In genomic region chr17:45147581-45148182, GRCh38 we compare ENCODE assay signal across 1 cellular context.
TF ChIP-seq lines count a peak whose summit lies in the region.

No MANE protein-coding gene starts in this region.

TF ChIP-seq in K562, 482 proteins besides CTCF, POLR2A, EP300 and RAD21 (continued from another document and continues in another):
- no peak; the same call in 1 of the 2 replicates for TF ChIP-seq CUX1 (CRISPR knock-in tag; IDR thresholded peaks at IDR 0.05)
- no peak for TF ChIP-seq SIN3A (IDR thresholded peaks at IDR 0.05; ENCODE audit: borderline replicate concordance in 2 of 2, control insufficient read depth in 1 of 2, low read depth in 2 of 2, low read length in 2 of 2)
- TF ChIP-seq FOXA3 (CRISPR knock-in tag; conservative IDR thresholded peaks at IDR 0.05 in 1 of 2, IDR thresholded peaks at IDR 0.05 in 1 of 2) = peak; percentile 88 to 94
- TF ChIP-seq, protein P1, sequence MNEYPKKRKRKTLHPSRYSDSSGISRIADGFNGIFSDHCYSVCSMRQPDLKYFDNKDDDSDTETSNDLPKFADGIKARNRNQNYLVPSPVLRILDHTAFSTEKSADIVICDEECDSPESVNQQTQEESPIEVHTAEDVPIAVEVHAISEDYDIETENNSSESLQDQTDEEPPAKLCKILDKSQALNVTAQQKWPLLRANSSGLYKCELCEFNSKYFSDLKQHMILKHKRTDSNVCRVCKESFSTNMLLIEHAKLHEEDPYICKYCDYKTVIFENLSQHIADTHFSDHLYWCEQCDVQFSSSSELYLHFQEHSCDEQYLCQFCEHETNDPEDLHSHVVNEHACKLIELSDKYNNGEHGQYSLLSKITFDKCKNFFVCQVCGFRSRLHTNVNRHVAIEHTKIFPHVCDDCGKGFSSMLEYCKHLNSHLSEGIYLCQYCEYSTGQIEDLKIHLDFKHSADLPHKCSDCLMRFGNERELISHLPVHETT (CRISPR knock-in tag; conservative IDR thresholded peaks at IDR 0.05 in 1 of 2, IDR thresholded peaks at IDR 0.05 in 1 of 2) = peak in 1 of 2 experiments; percentile 58; a peak in 2 of 4 replicates
- TF ChIP-seq JUN (IDR thresholded peaks at IDR 0.05; ENCODE audit: borderline replicate concordance, low read depth, low read length) = no peak
- no peak for TF ChIP-seq JUN (CRISPR knock-in tag; IDR thresholded peaks at IDR 0.05; ENCODE audit: borderline replicate concordance)
- TF ChIP-seq FOXP1 (CRISPR knock-in tag; IDR thresholded peaks at IDR 0.05) = peak; percentile 90
- peak; percentile 25; the same call in 1 of the 2 replicates for TF ChIP-seq ZZZ3 (IDR thresholded peaks at IDR 0.05)
- TF ChIP-seq ARID1B (IDR thresholded peaks at IDR 0.05) = peak; percentile 40; the same call in 1 of the 2 replicates
- no peak; the same call in 1 of the 2 replicates for TF ChIP-seq TCF3 (CRISPR knock-in tag; IDR thresholded peaks at IDR 0.05)
- no peak for TF ChIP-seq NFYB (IDR thresholded peaks at IDR 0.05; ENCODE audit: extremely low read depth, insufficient read length)
- TF ChIP-seq, protein P2, sequence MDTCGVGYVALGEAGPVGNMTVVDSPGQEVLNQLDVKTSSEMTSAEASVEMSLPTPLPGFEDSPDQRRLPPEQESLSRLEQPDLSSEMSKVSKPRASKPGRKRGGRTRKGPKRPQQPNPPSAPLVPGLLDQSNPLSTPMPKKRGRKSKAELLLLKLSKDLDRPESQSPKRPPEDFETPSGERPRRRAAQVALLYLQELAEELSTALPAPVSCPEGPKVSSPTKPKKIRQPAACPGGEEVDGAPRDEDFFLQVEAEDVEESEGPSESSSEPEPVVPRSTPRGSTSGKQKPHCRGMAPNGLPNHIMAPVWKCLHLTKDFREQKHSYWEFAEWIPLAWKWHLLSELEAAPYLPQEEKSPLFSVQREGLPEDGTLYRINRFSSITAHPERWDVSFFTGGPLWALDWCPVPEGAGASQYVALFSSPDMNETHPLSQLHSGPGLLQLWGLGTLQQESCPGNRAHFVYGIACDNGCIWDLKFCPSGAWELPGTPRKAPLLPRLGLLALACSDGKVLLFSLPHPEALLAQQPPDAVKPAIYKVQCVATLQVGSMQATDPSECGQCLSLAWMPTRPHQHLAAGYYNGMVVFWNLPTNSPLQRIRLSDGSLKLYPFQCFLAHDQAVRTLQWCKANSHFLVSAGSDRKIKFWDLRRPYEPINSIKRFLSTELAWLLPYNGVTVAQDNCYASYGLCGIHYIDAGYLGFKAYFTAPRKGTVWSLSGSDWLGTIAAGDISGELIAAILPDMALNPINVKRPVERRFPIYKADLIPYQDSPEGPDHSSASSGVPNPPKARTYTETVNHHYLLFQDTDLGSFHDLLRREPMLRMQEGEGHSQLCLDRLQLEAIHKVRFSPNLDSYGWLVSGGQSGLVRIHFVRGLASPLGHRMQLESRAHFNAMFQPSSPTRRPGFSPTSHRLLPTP (IDR thresholded peaks at IDR 0.05; ENCODE audit: borderline replicate concordance, extremely low read depth, insufficient read length) = peak; percentile 96
- TF ChIP-seq POLR2AphosphoS5 (IDR thresholded peaks at IDR 0.05; ENCODE audit: control insufficient read depth, insufficient read depth, low read depth, low read length) = peak; percentile 49; the same call in 1 of the 2 replicates
- TF ChIP-seq XRCC3 (IDR thresholded peaks at IDR 0.05) = no peak
- TF ChIP-seq SAFB2 (IDR thresholded peaks at IDR 0.05; ENCODE audit: borderline replicate concordance, low read depth, low read length, severe bottlenecking) = no peak
- no peak for TF ChIP-seq ZNF507 (tag; conservative IDR thresholded peaks at IDR 0.05)
- TF ChIP-seq ZBTB7A (IDR thresholded peaks at IDR 0.05; ENCODE audit: borderline replicate concordance, control insufficient read depth, low read depth, low read length) = no peak; the same call in 1 of the 2 replicates
- TF ChIP-seq SLC30A9 (CRISPR knock-in tag; IDR thresholded peaks at IDR 0.05) = no peak
- TF ChIP-seq, protein P3, sequence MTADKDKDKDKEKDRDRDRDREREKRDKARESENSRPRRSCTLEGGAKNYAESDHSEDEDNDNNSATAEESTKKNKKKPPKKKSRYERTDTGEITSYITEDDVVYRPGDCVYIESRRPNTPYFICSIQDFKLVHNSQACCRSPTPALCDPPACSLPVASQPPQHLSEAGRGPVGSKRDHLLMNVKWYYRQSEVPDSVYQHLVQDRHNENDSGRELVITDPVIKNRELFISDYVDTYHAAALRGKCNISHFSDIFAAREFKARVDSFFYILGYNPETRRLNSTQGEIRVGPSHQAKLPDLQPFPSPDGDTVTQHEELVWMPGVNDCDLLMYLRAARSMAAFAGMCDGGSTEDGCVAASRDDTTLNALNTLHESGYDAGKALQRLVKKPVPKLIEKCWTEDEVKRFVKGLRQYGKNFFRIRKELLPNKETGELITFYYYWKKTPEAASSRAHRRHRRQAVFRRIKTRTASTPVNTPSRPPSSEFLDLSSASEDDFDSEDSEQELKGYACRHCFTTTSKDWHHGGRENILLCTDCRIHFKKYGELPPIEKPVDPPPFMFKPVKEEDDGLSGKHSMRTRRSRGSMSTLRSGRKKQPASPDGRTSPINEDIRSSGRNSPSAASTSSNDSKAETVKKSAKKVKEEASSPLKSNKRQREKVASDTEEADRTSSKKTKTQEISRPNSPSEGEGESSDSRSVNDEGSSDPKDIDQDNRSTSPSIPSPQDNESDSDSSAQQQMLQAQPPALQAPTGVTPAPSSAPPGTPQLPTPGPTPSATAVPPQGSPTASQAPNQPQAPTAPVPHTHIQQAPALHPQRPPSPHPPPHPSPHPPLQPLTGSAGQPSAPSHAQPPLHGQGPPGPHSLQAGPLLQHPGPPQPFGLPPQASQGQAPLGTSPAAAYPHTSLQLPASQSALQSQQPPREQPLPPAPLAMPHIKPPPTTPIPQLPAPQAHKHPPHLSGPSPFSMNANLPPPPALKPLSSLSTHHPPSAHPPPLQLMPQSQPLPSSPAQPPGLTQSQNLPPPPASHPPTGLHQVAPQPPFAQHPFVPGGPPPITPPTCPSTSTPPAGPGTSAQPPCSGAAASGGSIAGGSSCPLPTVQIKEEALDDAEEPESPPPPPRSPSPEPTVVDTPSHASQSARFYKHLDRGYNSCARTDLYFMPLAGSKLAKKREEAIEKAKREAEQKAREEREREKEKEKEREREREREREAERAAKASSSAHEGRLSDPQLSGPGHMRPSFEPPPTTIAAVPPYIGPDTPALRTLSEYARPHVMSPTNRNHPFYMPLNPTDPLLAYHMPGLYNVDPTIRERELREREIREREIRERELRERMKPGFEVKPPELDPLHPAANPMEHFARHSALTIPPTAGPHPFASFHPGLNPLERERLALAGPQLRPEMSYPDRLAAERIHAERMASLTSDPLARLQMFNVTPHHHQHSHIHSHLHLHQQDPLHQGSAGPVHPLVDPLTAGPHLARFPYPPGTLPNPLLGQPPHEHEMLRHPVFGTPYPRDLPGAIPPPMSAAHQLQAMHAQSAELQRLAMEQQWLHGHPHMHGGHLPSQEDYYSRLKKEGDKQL (CRISPR knock-in tag; IDR thresholded peaks at IDR 0.05; ENCODE audit: borderline replicate concordance) = no peak
- TF ChIP-seq YY1 (IDR thresholded peaks at IDR 0.05; ENCODE audit: borderline replicate concordance in 1 of 3, control insufficient read depth in 1 of 3, extremely low read depth in 1 of 3, insufficient read depth in 3 of 3, insufficient read length in 1 of 3, insufficient replicate concordance in 2 of 3, low read depth in 1 of 3, low read length in 2 of 3) = peak in 2 of 3 experiments; percentile 2 to 5
- no peak for TF ChIP-seq BACH1 (tag; IDR thresholded peaks at IDR 0.05)
- TF ChIP-seq, protein P4, sequence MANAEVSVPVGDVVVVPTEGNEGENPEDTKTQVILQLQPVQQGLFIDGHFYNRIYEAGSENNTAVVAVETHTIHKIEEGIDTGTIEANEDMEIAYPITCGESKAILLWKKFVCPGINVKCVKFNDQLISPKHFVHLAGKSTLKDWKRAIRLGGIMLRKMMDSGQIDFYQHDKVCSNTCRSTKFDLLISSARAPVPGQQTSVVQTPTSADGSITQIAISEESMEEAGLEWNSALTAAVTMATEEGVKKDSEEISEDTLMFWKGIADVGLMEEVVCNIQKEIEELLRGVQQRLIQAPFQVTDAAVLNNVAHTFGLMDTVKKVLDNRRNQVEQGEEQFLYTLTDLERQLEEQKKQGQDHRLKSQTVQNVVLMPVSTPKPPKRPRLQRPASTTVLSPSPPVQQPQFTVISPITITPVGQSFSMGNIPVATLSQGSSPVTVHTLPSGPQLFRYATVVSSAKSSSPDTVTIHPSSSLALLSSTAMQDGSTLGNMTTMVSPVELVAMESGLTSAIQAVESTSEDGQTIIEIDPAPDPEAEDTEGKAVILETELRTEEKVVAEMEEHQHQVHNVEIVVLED (CRISPR knock-in tag; IDR thresholded peaks at IDR 0.05) = peak; percentile 21
- TF ChIP-seq NFATC3 (IDR thresholded peaks at IDR 0.05) = peak; percentile 80; the same call in 1 of the 2 replicates
- no peak for TF ChIP-seq POLR3A (IDR thresholded peaks at IDR 0.05; ENCODE audit: borderline replicate concordance, extremely low read depth, insufficient read depth, insufficient read length)
- peak; percentile 64 for TF ChIP-seq TEAD4 (IDR thresholded peaks at IDR 0.05; ENCODE audit: low read length)
- TF ChIP-seq TEAD4 (CRISPR knock-in tag; IDR thresholded peaks at IDR 0.05; ENCODE audit: borderline replicate concordance) = no peak
- no peak for TF ChIP-seq PCBP2 (IDR thresholded peaks at IDR 0.05; ENCODE audit: low read depth, low read length, poor library complexity, severe bottlenecking)
- peak; percentile 83; the same call in 1 of the 2 replicates for TF ChIP-seq TRIM28 (IDR thresholded peaks at IDR 0.05)
- TF ChIP-seq ZNF143 (CRISPR knock-in tag; IDR thresholded peaks at IDR 0.05) = no peak
- 0 out of 2 replicates have a peak, but pooled peaks have one; percentile 26 for TF ChIP-seq CBFA2T3 (IDR thresholded peaks at IDR 0.05)
- TF ChIP-seq SRSF9 (IDR thresholded peaks at IDR 0.05; ENCODE audit: borderline replicate concordance, low read depth, low read length) = no peak
- TF ChIP-seq, protein P5, sequence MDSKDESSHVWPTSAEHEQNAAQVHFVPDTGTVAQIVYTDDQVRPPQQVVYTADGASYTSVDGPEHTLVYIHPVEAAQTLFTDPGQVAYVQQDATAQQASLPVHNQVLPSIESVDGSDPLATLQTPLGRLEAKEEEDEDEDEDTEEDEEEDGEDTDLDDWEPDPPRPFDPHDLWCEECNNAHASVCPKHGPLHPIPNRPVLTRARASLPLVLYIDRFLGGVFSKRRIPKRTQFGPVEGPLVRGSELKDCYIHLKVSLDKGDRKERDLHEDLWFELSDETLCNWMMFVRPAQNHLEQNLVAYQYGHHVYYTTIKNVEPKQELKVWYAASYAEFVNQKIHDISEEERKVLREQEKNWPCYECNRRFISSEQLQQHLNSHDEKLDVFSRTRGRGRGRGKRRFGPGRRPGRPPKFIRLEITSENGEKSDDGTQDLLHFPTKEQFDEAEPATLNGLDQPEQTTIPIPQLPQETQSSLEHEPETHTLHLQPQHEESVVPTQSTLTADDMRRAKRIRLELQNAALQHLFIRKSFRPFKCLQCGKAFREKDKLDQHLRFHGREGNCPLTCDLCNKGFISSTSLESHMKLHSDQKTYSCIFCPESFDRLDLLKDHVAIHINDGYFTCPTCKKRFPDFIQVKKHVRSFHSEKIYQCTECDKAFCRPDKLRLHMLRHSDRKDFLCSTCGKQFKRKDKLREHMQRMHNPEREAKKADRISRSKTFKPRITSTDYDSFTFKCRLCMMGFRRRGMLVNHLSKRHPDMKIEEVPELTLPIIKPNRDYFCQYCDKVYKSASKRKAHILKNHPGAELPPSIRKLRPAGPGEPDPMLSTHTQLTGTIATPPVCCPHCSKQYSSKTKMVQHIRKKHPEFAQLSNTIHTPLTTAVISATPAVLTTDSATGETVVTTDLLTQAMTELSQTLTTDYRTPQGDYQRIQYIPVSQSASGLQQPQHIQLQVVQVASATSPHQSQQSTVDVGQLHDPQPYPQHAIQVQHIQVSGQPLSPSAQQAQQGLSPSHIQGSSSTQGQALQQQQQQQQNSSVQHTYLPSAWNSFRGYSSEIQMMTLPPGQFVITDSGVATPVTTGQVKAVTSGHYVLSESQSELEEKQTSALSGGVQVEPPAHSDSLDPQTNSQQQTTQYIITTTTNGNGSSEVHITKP (IDR thresholded peaks at IDR 0.05; ENCODE audit: partially characterized antibody) = peak; percentile 100
- TF ChIP-seq RBM14 (IDR thresholded peaks at IDR 0.05; ENCODE audit: borderline replicate concordance, insufficient read depth, low read depth, low read length) = no peak
- no peak for TF ChIP-seq CBFA2T2 (conservative IDR thresholded peaks at IDR 0.05)
- TF ChIP-seq ZNF146 (CRISPR knock-in tag; IDR thresholded peaks at IDR 0.05; ENCODE audit: unreplicated experiment) = no peak
- TF ChIP-seq TAF9B (IDR thresholded peaks at IDR 0.05; ENCODE audit: partially characterized antibody) = peak; percentile 31
- TF ChIP-seq RFX7 (CRISPR knock-in tag; IDR thresholded peaks at IDR 0.05) = no peak
- TF ChIP-seq RBFOX2 (IDR thresholded peaks at IDR 0.05; ENCODE audit: low read depth, low read length) = no peak
- TF ChIP-seq KDM2B (CRISPR knock-in tag; IDR thresholded peaks at IDR 0.05) = 0 out of 2 replicates have a peak, but pooled peaks have one; percentile 56
- peak; percentile 83 for TF ChIP-seq MIER1 (IDR thresholded peaks at IDR 0.05; ENCODE audit: low read depth)
- TF ChIP-seq ZNF324 (CRISPR knock-in tag; IDR thresholded peaks at IDR 0.05) = no peak
